1 cellular context compared by ENCODE assay signal in genomic region chr2:23387849-23388248, GRCh38.
TF ChIP-seq lines count a peak whose summit lies in the region.

No MANE protein-coding gene starts in this region.

TF ChIP-seq in GM23338, 12 proteins besides CTCF, POLR2A, EP300 and RAD21 (continued from another document):
- TF ChIP-seq ZNF462 (CRISPR knock-in tag; IDR thresholded peaks at IDR 0.05) (no peak), EZH2phosphoT487 (IDR thresholded peaks at IDR 0.05; ENCODE audit: unreplicated experiment) (no peak), STAT1 (IDR thresholded peaks at IDR 0.05; ENCODE audit: unreplicated experiment) (no peak), JUNB (IDR thresholded peaks at IDR 0.05; ENCODE audit: unreplicated experiment) (no peak), REST (IDR thresholded peaks at IDR 0.05; ENCODE audit: unreplicated experiment) (no peak), EZH2 (IDR thresholded peaks at IDR 0.05; ENCODE audit: low read depth, unreplicated experiment) (no peak), ETS1 (IDR thresholded peaks at IDR 0.05) (no peak), POLR2AphosphoS5 (IDR thresholded peaks at IDR 0.05; ENCODE audit: low read depth) (no peak), CREB1 (CRISPR knock-in tag; IDR thresholded peaks at IDR 0.05; ENCODE audit: low read depth) (no peak)
